In genomic region chr3:104768886-104769285, GRCh38 we compare ENCODE assay signal across 22 cellular contexts.
"Had no signal": no experiment of that assay in that cellular context is flagged by ENCODE, and none has a peak within 500 bp of the region (broad histone marks: within the 10 kb centered on the region; RNA-seq: fewer than 3 reads in every experiment).

No MANE protein-coding gene starts in this region.

- H3K4me1 Mint-ChIP-seq: activated B cell treated with CpG ODN at 0.5 μM for 24 hours; activated CD4-positive, alpha-beta T cell treated with anti-CD3 and anti-CD28 coated beads for 36 hours; natural killer cell; stimulated activated naive CD8-positive, alpha-beta T cell treated with anti-CD3 and anti-CD28 coated beads, Interleukin-15, amount 100 ng/mL, for 72 hours had no signal

- H3K27ac ChIP-seq: adrenal gland, ascending aorta, breast epithelium, coronary artery, epithelial cell of prostate, prostate gland, right atrium auricular region, tibial nerve had no signal

- H3K36me3 Mint-ChIP-seq: activated naive CD8-positive, alpha-beta T cell; natural killer cell had no signal

- H3K4me3 ChIP-seq: adrenal gland, ascending aorta, breast epithelium, coronary artery, lung, prostate gland, right atrium auricular region, tibial nerve had no signal

- H3K9me3 ChIP-seq: adrenal gland, ascending aorta, breast epithelium, prostate gland, right atrium auricular region, tibial nerve had no signal

- ATAC-seq: activated CD4-positive, alpha-beta T cell treated with anti-CD3 and anti-CD28 coated beads for 36 hours; activated T-cell treated with anti-CD3 and anti-CD28 coated beads, Interleukin-2, amount 50 U/mL, for 4 hours; left lobe of liver; natural killer cell; stimulated activated naive CD8-positive, alpha-beta T cell treated with anti-CD3 and anti-CD28 coated beads, Interleukin-15, amount 100 ng/mL, for 72 hours had no signal

- H3K36me3 ChIP-seq: adrenal gland, ascending aorta, breast epithelium, prostate gland, right atrium auricular region, tibial nerve had no signal

- H3K4me3 Mint-ChIP-seq: activated B cell treated with CpG ODN at 0.5 μM for 24 hours; activated CD4-positive, alpha-beta T cell treated with anti-CD3 and anti-CD28 coated beads for 36 hours; activated naive CD8-positive, alpha-beta T cell; activated T-cell treated with anti-CD3 and anti-CD28 coated beads, Interleukin-2, amount 50 U/mL, for 4 hours; natural killer cell; stimulated activated naive CD8-positive, alpha-beta T cell treated with anti-CD3 and anti-CD28 coated beads, Interleukin-15, amount 100 ng/mL, for 72 hours; T-helper 1 cell treated with Interleukin-12 subunit alpha and Interleukin-12 subunit beta and Interleukin-4 antibody, amounts not matched to agents 30 μg/mL and 1 μg/mL, for 36 hours had no signal

- H3K4me1 ChIP-seq: adrenal gland, ascending aorta, prostate gland, right atrium auricular region had no signal

- H3K27me3 ChIP-seq: adrenal gland, ascending aorta, breast epithelium, right atrium auricular region, tibial nerve had no signal

- H3K27ac Mint-ChIP-seq: activated B cell treated with CpG ODN at 0.5 μM for 24 hours; activated CD4-positive, alpha-beta T cell treated with anti-CD3 and anti-CD28 coated beads for 36 hours; activated naive CD8-positive, alpha-beta T cell; activated T-helper 2 cell treated with anti-CD3 and anti-CD28 coated beads, Interferon-gamma antibody, Interleukin-2, Interleukin-4, amounts not matched to agents 10 μg/mL and 5 μg/mL and 100 μg/mL, durations not matched to agents 14 hours and 24 hours and 36 hours; natural killer cell; stimulated activated naive CD8-positive, alpha-beta T cell treated with anti-CD3 and anti-CD28 coated beads, Interleukin-15, amount 100 ng/mL, for 72 hours; T-helper 1 cell treated with Interleukin-12 subunit alpha and Interleukin-12 subunit beta and Interleukin-4 antibody, amounts not matched to agents 30 μg/mL and 1 μg/mL, for 36 hours had no signal

- DNase-seq: activated B cell treated with CpG ODN at 0.5 μM for 24 hours; activated CD4-positive, alpha-beta T cell treated with anti-CD3 and anti-CD28 coated beads for 36 hours; activated CD4-positive, alpha-beta T cell treated with anti-CD3 and anti-CD28 coated beads, Interleukin-2, amount 50 U/mL, for 4 hours; activated CD8-positive, alpha-beta memory T cell treated with anti-CD3 and anti-CD28 coated beads, Interleukin-2, amount 50 U/mL, for 48 hours; activated naive CD4-positive, alpha-beta T cell; activated T-cell treated with anti-CD3 and anti-CD28 coated beads, Interleukin-2, amount 50 U/mL, for 4 hours; adrenal gland; natural killer cell; stimulated activated CD4-positive, alpha-beta T cell treated with anti-CD3 and anti-CD28 coated beads, Interleukin-1b, Interleukin-23, amount 100 ng/mL, for 48 hours; stimulated activated naive CD8-positive, alpha-beta T cell treated with anti-CD3 and anti-CD28 coated beads, Interleukin-15, amount 100 ng/mL, for 72 hours had no signal

- H3K9me3 Mint-ChIP-seq: activated B cell treated with CpG ODN at 0.5 μM for 24 hours; activated T-cell treated with anti-CD3 and anti-CD28 coated beads, Interleukin-2, amount 50 U/mL, for 4 hours; activated T-helper 2 cell treated with anti-CD3 and anti-CD28 coated beads, Interferon-gamma antibody, Interleukin-2, Interleukin-4, amounts not matched to agents 10 μg/mL and 5 μg/mL and 100 μg/mL, durations not matched to agents 14 hours and 24 hours and 36 hours; stimulated activated naive CD8-positive, alpha-beta T cell treated with anti-CD3 and anti-CD28 coated beads, Interleukin-15, amount 100 ng/mL, for 72 hours; T-helper 1 cell treated with Interleukin-12 subunit alpha and Interleukin-12 subunit beta and Interleukin-4 antibody, amounts not matched to agents 30 μg/mL and 1 μg/mL, for 36 hours had no signal

- H3K27me3 Mint-ChIP-seq: activated B cell treated with CpG ODN at 0.5 μM for 24 hours; activated CD4-positive, alpha-beta T cell treated with anti-CD3 and anti-CD28 coated beads for 36 hours; activated naive CD8-positive, alpha-beta T cell; stimulated activated naive CD8-positive, alpha-beta T cell treated with anti-CD3 and anti-CD28 coated beads, Interleukin-15, amount 100 ng/mL, for 72 hours had no signal
